ENCODE assay signal across 8 cellular contexts in the genomic region with DNA sequence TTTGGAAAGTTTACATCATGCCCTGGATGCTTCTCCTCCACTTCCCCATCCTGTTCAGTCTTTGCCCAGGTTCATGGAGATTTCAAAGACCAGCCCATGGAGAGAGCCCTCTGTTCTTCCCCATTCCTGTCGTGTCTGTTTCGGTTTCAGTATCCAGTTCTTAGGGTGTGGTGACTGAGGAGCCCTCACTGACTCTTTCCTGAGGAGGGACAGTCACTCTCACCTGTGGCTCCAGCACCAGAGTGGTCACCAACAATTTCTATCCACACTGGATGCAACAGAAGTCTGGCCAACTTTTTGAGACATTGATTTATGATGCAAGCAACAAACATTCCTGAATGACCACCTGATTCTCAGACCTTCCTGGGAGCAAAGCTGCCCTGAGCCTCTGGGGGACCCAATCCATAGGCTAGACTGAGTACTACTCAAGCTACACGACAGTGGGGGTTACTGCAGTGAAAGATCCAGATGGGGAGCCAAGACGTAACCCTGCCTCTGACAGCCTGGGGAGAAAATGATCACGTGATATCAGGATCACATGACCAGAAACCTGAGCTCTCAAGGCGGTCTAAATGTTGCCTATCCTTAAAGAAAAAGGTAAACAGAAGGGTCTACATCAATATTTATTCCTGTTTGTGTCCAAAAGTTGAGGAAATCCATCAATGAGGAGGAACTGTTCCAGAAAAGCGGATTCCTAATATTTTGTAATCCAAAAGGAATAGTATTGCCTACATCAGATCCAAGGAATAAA.
DNase-seq lines count a peak whose midpoint lies in the region; TF ChIP-seq lines count a peak whose summit lies in the region.

No MANE protein-coding gene starts in this region.

- 35% methylated on average over 7 of the region's 7 CpGs for WGBS in suprapubic skin

- H3K4me3 Mint-ChIP-seq in CD4-positive, alpha-beta memory T cell, result peak overlapping the region; percentile 66 to 87 (median 80)

- peaks cover 0 to 3% (median 0%) of the 10 kb centered on the region in 8 donors for H3K9me3 Mint-ChIP-seq in CD4-positive, alpha-beta memory T cell

- H3K4me3 ChIP-seq in CD4-positive, alpha-beta memory T cell (ENCODE audit: low read length in 2 of 2), result peak overlapping the region; percentile 8 to 29
- H3K4me3 ChIP-seq in fibroblast of pulmonary artery (replicated peaks; ENCODE audit: low read depth, low read length) (no peak overlapping the region), suprapubic skin (peak overlapping the region; percentile 18)

- H3K9me3 ChIP-seq in CD4-positive, alpha-beta memory T cell (ENCODE audit: control insufficient read depth in 1 of 2, low read length in 2 of 2), result no peaks in the 10 kb centered on the region
- H3K9me3 ChIP-seq in suprapubic skin, result no peaks in the 10 kb centered on the region

- peaks cover 13 to 24% (median 14%) of the 10 kb centered on the region in 4 donors for H3K4me1 Mint-ChIP-seq in CD4-positive, alpha-beta memory T cell

- no peaks in the 10 kb centered on the region for H3K36me3 Mint-ChIP-seq in CD4-positive, alpha-beta memory T cell

- POLR2A ChIA-PET in CD4-positive, alpha-beta memory T cell (lab: Charles Lee; ENCODE audit: partially characterized antibody), result no interaction called here

- TF ChIP-seq POLR2A in GM19193 (IDR thresholded peaks at IDR 0.05; ENCODE audit: extremely low read depth, insufficient read depth, insufficient read length) (peak; percentile 35), suprapubic skin (IDR thresholded peaks at IDR 0.05) (no peak)

- no peak for TF ChIP-seq CTCF in fibroblast of pulmonary artery (IDR thresholded peaks at IDR 0.05; ENCODE audit: low read length, missing control alignments)
- TF ChIP-seq CTCF in suprapubic skin (IDR thresholded peaks at IDR 0.05), result no peak

- DNase-seq in CD4-positive, alpha-beta memory T cell, result peak in 3 of 5 donors; percentile 17 to 45 (median 33)
- peak; percentile 52 for DNase-seq in HS-27A (ENCODE audit: low read depth)
- DNase-seq in RPMI7951 (ENCODE audit: low read depth), result peak; percentile 85
- peak; percentile 66 for DNase-seq in fibroblast of pulmonary artery (ENCODE audit: low read depth)
- no peak for DNase-seq in suprapubic skin (ENCODE audit: low spot score in 2 of 2)
- DNase-seq in substantia nigra (lab: John Stamatoyannopoulos, UW), result no peak
- DNase-seq in superior temporal gyrus (ENCODE audit: extremely low spot score), result no peak

- CTCF ChIA-PET in CD4-positive, alpha-beta memory T cell (lab: Charles Lee; ENCODE audit: partially characterized antibody), result interaction anchor here (1.0 to 1.4 kb wide), 5 partner anchors 9 to 27 kb away, joined by 3 to 5 read pairs (median 3); no protein-coding TSS in a partner anchor

- H3K27me3 Mint-ChIP-seq in CD4-positive, alpha-beta memory T cell, result peaks cover 2 to 10% of the 10 kb centered on the region in 2 donors

- peaks cover 11% of the 10 kb centered on the region for H3K4me1 ChIP-seq in CD4-positive, alpha-beta memory T cell (ENCODE audit: insufficient read depth, low read length)
- peaks cover 3% of the 10 kb centered on the region for H3K4me1 ChIP-seq in suprapubic skin

- TF ChIP-seq EP300 in suprapubic skin (IDR thresholded peaks at IDR 0.05), result no peak

- H3K27ac Mint-ChIP-seq in CD4-positive, alpha-beta memory T cell, result peak overlapping the region; percentile 46 to 87 (median 83)

- no peak overlapping the region for H3K27ac ChIP-seq in CD4-positive, alpha-beta memory T cell (ENCODE audit: low read depth, low read length)
- H3K27ac ChIP-seq in suprapubic skin, result no peak overlapping the region
- no peak overlapping the region for H3K27ac ChIP-seq in substantia nigra (ENCODE audit: low read depth, low read length, poor library complexity, severe bottlenecking)

- intact Hi-C loops in CD4-positive, alpha-beta memory T cell (cut with micrococcal nuclease), result no loop called here

- H3K36me3 ChIP-seq in CD4-positive, alpha-beta memory T cell (ENCODE audit: insufficient read depth, low read length), result no peaks in the 10 kb centered on the region
- no peaks in the 10 kb centered on the region for H3K36me3 ChIP-seq in suprapubic skin

- no peaks in the 10 kb centered on the region for H3K27me3 ChIP-seq in CD4-positive, alpha-beta memory T cell (ENCODE audit: insufficient read depth, low read length)
- H3K27me3 ChIP-seq in suprapubic skin, result peaks cover 48% of the 10 kb centered on the region

Comparison
In these comparisons a context has a peak if more than half of its experiments do, and no peak if none do; other contexts are left out.
1. DNase-seq: peak in CD4-positive, alpha-beta memory T cell (3 of 5), HS-27A (single experiment), RPMI7951 (single experiment) and fibroblast of pulmonary artery (single experiment); none in suprapubic skin (0 of 2), substantia nigra (0 of 49) and superior temporal gyrus (single experiment).